In genomic region chr1:201748331-201748730, GRCh38 we compare ENCODE assay signal across 12 cellular contexts.
DNase-seq lines count a peak whose midpoint lies in the region; ATAC-seq and TF ChIP-seq lines count a peak whose summit lies in the region.
"Had no signal": no experiment of that assay in that cellular context is flagged by ENCODE, and none has a peak within 500 bp of the region (broad histone marks: within the 10 kb centered on the region; RNA-seq: fewer than 3 reads in every experiment).

No MANE protein-coding gene starts in this region.

- peaks cover 10% of the 10 kb centered on the region for H3K4me1 Mint-ChIP-seq in activated naive CD4-positive, alpha-beta T cell treated with anti-CD3 and anti-CD28 coated beads, Interleukin-2, amount 10 ng/mL, durations not matched to agents 7 days and 5 days
- H3K4me1 Mint-ChIP-seq: immature natural killer cell had no signal

- ATAC-seq in GM19455 (IDR thresholded peaks at IDR 0.05; ENCODE audit: unreplicated experiment) = no peak

- CTCF ChIA-PET in HEK293 (lab: Yijun Ruan, JAX) = interaction anchor here (0.7 to 1.7 kb wide), 4 partner anchors 35 to 403 kb away, joined by 3 to 5 read pairs (median 4); no protein-coding TSS in a partner anchor
- CTCF ChIA-PET in activated naive CD4-positive, alpha-beta T cell treated with anti-CD3 and anti-CD28 coated beads, Interleukin-2, amount 10 ng/mL, durations not matched to agents 7 days and 5 days (lab: Charles Lee) = interaction anchor here (1.2 kb wide), 1 partner anchor 39 kb away, joined by 3 read pairs; no protein-coding TSS in a partner anchor

- H3K27me3 Mint-ChIP-seq in activated naive CD4-positive, alpha-beta T cell treated with anti-CD3 and anti-CD28 coated beads, Interleukin-2, amount 10 ng/mL, durations not matched to agents 7 days and 5 days = peaks cover 15% of the 10 kb centered on the region

- H3K4me3 ChIP-seq in HEK293 (ENCODE audit: low read depth, low read length) = no peak overlapping the region

- POLR2A ChIA-PET in HEK293 (lab: Yijun Ruan, JAX) = no interaction called here

- H3K9me3 ChIP-seq in HEK293 (ENCODE audit: control insufficient read depth, insufficient read depth, low read depth, low read length) = no peaks in the 10 kb centered on the region
- H3K9me3 ChIP-seq: BE2C had no signal

- H3K9me3 Mint-ChIP-seq in activated naive CD4-positive, alpha-beta T cell treated with anti-CD3 and anti-CD28 coated beads, Interleukin-2, amount 10 ng/mL, durations not matched to agents 7 days and 5 days = no peaks in the 10 kb centered on the region
- H3K9me3 Mint-ChIP-seq: immature natural killer cell had no signal

- no peaks in the 10 kb centered on the region for H3K36me3 Mint-ChIP-seq in activated naive CD4-positive, alpha-beta T cell treated with anti-CD3 and anti-CD28 coated beads, Interleukin-2, amount 10 ng/mL, durations not matched to agents 7 days and 5 days
- H3K36me3 Mint-ChIP-seq: immature natural killer cell had no signal

- H3K4me3 Mint-ChIP-seq in activated naive CD4-positive, alpha-beta T cell treated with anti-CD3 and anti-CD28 coated beads, Interleukin-2, amount 10 ng/mL, durations not matched to agents 7 days and 5 days = no peak overlapping the region
- H3K4me3 Mint-ChIP-seq: immature natural killer cell had no signal

- peaks cover 8% of the 10 kb centered on the region for H3K4me1 ChIP-seq in HEK293 (ENCODE audit: control insufficient read depth, insufficient read depth, low read length)

- no peaks in the 10 kb centered on the region for H3K36me3 ChIP-seq in HEK293 (ENCODE audit: control insufficient read depth in 2 of 2, insufficient read depth in 1 of 2, low read length in 2 of 2)
- H3K36me3 ChIP-seq: BE2C had no signal

- intact Hi-C loops in posterior cingulate gyrus (cut with DNase I) = no loop called here

- no peak overlapping the region for H3K27ac Mint-ChIP-seq in activated naive CD4-positive, alpha-beta T cell treated with anti-CD3 and anti-CD28 coated beads, Interleukin-2, amount 10 ng/mL, durations not matched to agents 7 days and 5 days
- H3K27ac Mint-ChIP-seq: immature natural killer cell had no signal

- H3K27ac ChIP-seq in HEK293 (ENCODE audit: extremely low read depth, low read depth, low read length) = no peak overlapping the region

- DNase-seq in A172 (ENCODE audit: low spot score) = peak; percentile 97
- DNase-seq in astrocyte of the hippocampus (ENCODE audit: low read depth, low spot score) = peak; percentile 94
- DNase-seq in iris pigment epithelial cell (ENCODE audit: low read depth) = peak; percentile 97
- DNase-seq in posterior cingulate gyrus = no peak
- no peak for DNase-seq in activated naive CD4-positive, alpha-beta T cell treated with anti-CD3 and anti-CD28 coated beads, Interleukin-2, amount 10 ng/mL, durations not matched to agents 7 days and 5 days
- DNase-seq in amygdala (lab: John Stamatoyannopoulos, UW) = no peak
- DNase-seq: BE2C, immature natural killer cell, NCI-H2081 treated with DMSO at 0.1 percent for 48 hours, SHP77 treated with DMSO at 0.1 percent for 48 hours had no signal

- TF ChIP-seq CTCF in HEK293 (tag by site-specific recombination; IDR thresholded peaks at IDR 0.05) = no peak

TF ChIP-seq in HEK293, 187 proteins besides CTCF, POLR2A, EP300 and RAD21:
- peak; percentile 85 for TF ChIP-seq ZIC2 (tag by site-specific recombination; IDR thresholded peaks at IDR 0.05)
- TF ChIP-seq GLI2 (tag by site-specific recombination; IDR thresholded peaks at IDR 0.05; ENCODE audit: borderline replicate concordance, low read depth) = no peak
- TF ChIP-seq ZFP3 (tag by site-specific recombination; IDR thresholded peaks at IDR 0.05; ENCODE audit: low read depth) = peak; percentile 53; the same call in 1 of the 2 replicates
- no peak for TF ChIP-seq ZNF768 (tag by site-specific recombination; IDR thresholded peaks at IDR 0.05)
- TF ChIP-seq ZNF670 (tag by site-specific recombination; IDR thresholded peaks at IDR 0.05; ENCODE audit: low read depth) = no peak
- 0 out of 2 replicates have a peak, but pooled peaks have one; percentile 30 for TF ChIP-seq TRIM28 (IDR thresholded peaks at IDR 0.05; ENCODE audit: borderline replicate concordance, low read length)
- peak; percentile 49; the same call in 1 of the 2 replicates for TF ChIP-seq GLIS1 (tag by site-specific recombination; IDR thresholded peaks at IDR 0.05)

Comparison
In these comparisons a context has a peak if more than half of its experiments do, and no peak if none do; other contexts are left out.
1. DNase-seq: peak in A172 (single experiment), astrocyte of the hippocampus (single experiment) and iris pigment epithelial cell (single experiment); none in posterior cingulate gyrus (0 of 10), activated naive CD4-positive, alpha-beta T cell treated with anti-CD3 and anti-CD28 coated beads, Interleukin-2, amount 10 ng/mL, durations not matched to agents 7 days and 5 days (single experiment) and amygdala (0 of 56).